In the genomic region with DNA sequence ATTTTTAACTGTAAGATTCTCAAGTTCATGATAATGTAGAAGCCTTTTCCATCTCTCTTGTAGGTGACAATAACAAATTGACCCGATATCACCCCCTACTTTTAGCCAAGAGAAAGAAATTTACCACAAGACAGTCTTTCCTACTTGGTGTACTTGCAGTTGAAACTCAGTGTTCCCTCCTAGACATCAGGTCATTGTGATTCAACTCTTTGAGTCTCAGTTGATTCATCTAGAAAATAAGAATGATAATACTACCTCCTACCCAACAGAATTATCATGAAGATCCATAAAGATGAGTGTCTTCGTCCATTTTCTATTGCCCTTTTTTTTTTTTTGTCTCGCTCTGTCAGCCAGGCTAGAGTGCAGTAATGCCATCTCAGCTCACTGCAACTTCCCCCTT, we compare ENCODE assay signal across 18 cellular contexts. TPM values are rescaled to one million over a fixed set of nuclear protein-coding genes. Genes with fewer than 3 reads are reported as not detected.
DNase-seq lines count a peak whose midpoint lies in the region; ATAC-seq and TF ChIP-seq lines count a peak whose summit lies in the region.
"Had no signal": no experiment of that assay in that cellular context is flagged by ENCODE, and none has a peak within 500 bp of the region (broad histone marks: within the 10 kb centered on the region; RNA-seq: fewer than 3 reads in every experiment).

No MANE protein-coding gene starts in this region.

- H3K4me1 Mint-ChIP-seq in activated T-cell treated with anti-CD3 and anti-CD28 coated beads, Interleukin-2, amount 50 U/mL, for 24 hours (ENCODE audit: low read depth): peaks cover 27% of the 10 kb centered on the region
- H3K4me1 Mint-ChIP-seq in activated naive CD8-positive, alpha-beta T cell treated with anti-CD3 and anti-CD28 coated beads, Interleukin-2, amount 50 U/mL, for 24 hours: peaks cover 23% of the 10 kb centered on the region
- peaks cover 13% of the 10 kb centered on the region for H3K4me1 Mint-ChIP-seq in activated naive CD8-positive, alpha-beta T cell treated with anti-CD3 and anti-CD28 coated beads for 36 hours
- peaks cover 11% of the 10 kb centered on the region for H3K4me1 Mint-ChIP-seq in activated T-helper 17 cell treated with anti-CD3 and anti-CD28 coated beads, Interleukin-2, amount 50 U/mL, for 72 hours
- H3K4me1 Mint-ChIP-seq: CD8-positive, alpha-beta memory T cell; GM23338 had no signal

- no peaks in the 10 kb centered on the region for H3K36me3 ChIP-seq in right atrium auricular region
- H3K36me3 ChIP-seq: BE2C had no signal

- no peaks in the 10 kb centered on the region for H3K4me1 ChIP-seq in right atrium auricular region
- H3K4me1 ChIP-seq: BE2C had no signal

- H3K4me3 Mint-ChIP-seq in activated T-cell treated with anti-CD3 and anti-CD28 coated beads, Interleukin-2, amount 50 U/mL, for 24 hours: no peak overlapping the region
- no peak overlapping the region for H3K4me3 Mint-ChIP-seq in activated naive CD8-positive, alpha-beta T cell treated with anti-CD3 and anti-CD28 coated beads, Interleukin-2, amount 50 U/mL, for 24 hours
- H3K4me3 Mint-ChIP-seq in activated naive CD8-positive, alpha-beta T cell treated with anti-CD3 and anti-CD28 coated beads for 36 hours: no peak overlapping the region
- no peak overlapping the region for H3K4me3 Mint-ChIP-seq in activated T-helper 17 cell treated with anti-CD3 and anti-CD28 coated beads, Interleukin-2, amount 50 U/mL, for 72 hours
- H3K4me3 Mint-ChIP-seq: CD8-positive, alpha-beta memory T cell; GM23338 had no signal

- ATAC-seq in activated naive CD8-positive, alpha-beta T cell treated with anti-CD3 and anti-CD28 coated beads, Interleukin-2, amount 50 U/mL, for 24 hours: peak; percentile 43
- ATAC-seq in activated T-helper 17 cell treated with anti-CD3 and anti-CD28 coated beads, Interleukin-2, amount 50 U/mL, for 72 hours (replicated peaks): peak; percentile 70
- ATAC-seq: GM23338 had no signal

- no peak for TF ChIP-seq CTCF in right atrium auricular region (IDR thresholded peaks at IDR 0.05)

- peaks cover 4% of the 10 kb centered on the region for H3K9me3 Mint-ChIP-seq in activated T-cell treated with anti-CD3 and anti-CD28 coated beads, Interleukin-2, amount 50 U/mL, for 24 hours
- peaks cover 1% of the 10 kb centered on the region for H3K9me3 Mint-ChIP-seq in activated naive CD8-positive, alpha-beta T cell treated with anti-CD3 and anti-CD28 coated beads, Interleukin-2, amount 50 U/mL, for 24 hours
- H3K9me3 Mint-ChIP-seq in activated naive CD8-positive, alpha-beta T cell treated with anti-CD3 and anti-CD28 coated beads for 36 hours: peaks cover 5% of the 10 kb centered on the region
- H3K9me3 Mint-ChIP-seq in activated T-helper 17 cell treated with anti-CD3 and anti-CD28 coated beads, Interleukin-2, amount 50 U/mL, for 72 hours: no peaks in the 10 kb centered on the region
- H3K9me3 Mint-ChIP-seq: CD8-positive, alpha-beta memory T cell; GM23338 had no signal

- no peaks in the 10 kb centered on the region for H3K36me3 Mint-ChIP-seq in activated T-cell treated with anti-CD3 and anti-CD28 coated beads, Interleukin-2, amount 50 U/mL, for 24 hours (ENCODE audit: low read depth)
- H3K36me3 Mint-ChIP-seq in activated naive CD8-positive, alpha-beta T cell treated with anti-CD3 and anti-CD28 coated beads, Interleukin-2, amount 50 U/mL, for 24 hours (ENCODE audit: low read depth): no peaks in the 10 kb centered on the region
- no peaks in the 10 kb centered on the region for H3K36me3 Mint-ChIP-seq in activated naive CD8-positive, alpha-beta T cell treated with anti-CD3 and anti-CD28 coated beads for 36 hours
- no peaks in the 10 kb centered on the region for H3K36me3 Mint-ChIP-seq in activated T-helper 17 cell treated with anti-CD3 and anti-CD28 coated beads, Interleukin-2, amount 50 U/mL, for 72 hours (ENCODE audit: low read depth)
- H3K36me3 Mint-ChIP-seq: CD4-positive, CD25-positive, alpha-beta regulatory T cell had no signal

- DNase-seq in activated T-cell treated with anti-CD3 and anti-CD28 coated beads, Interleukin-2, amount 50 U/mL, for 24 hours: no peak
- DNase-seq in activated T-cell treated with anti-CD3 and anti-CD28 coated beads, Interleukin-2, amount 50 U/mL, for 1 hour: no peak
- no peak for DNase-seq in activated naive CD8-positive, alpha-beta T cell treated with anti-CD3 and anti-CD28 coated beads, Interleukin-2, amount 50 U/mL, for 24 hours
- no peak for DNase-seq in activated naive CD8-positive, alpha-beta T cell treated with anti-CD3 and anti-CD28 coated beads for 36 hours
- no peak for DNase-seq in right atrium auricular region (ENCODE audit: low spot score)
- DNase-seq: BE2C; C1 segment of cervical spinal cord; CD4-positive, CD25-positive, alpha-beta regulatory T cell; CD8-positive, alpha-beta memory T cell; COR-L47; DMS 273 treated with DMSO at 0.1 percent for 48 hours; DMS53; DND-41; EL; HCEC 1CT had no signal

- H3K27me3 Mint-ChIP-seq in activated T-cell treated with anti-CD3 and anti-CD28 coated beads, Interleukin-2, amount 50 U/mL, for 24 hours: no peaks in the 10 kb centered on the region
- H3K27me3 Mint-ChIP-seq in activated naive CD8-positive, alpha-beta T cell treated with anti-CD3 and anti-CD28 coated beads, Interleukin-2, amount 50 U/mL, for 24 hours: peaks cover under 1% of the 10 kb centered on the region
- H3K27me3 Mint-ChIP-seq in activated naive CD8-positive, alpha-beta T cell treated with anti-CD3 and anti-CD28 coated beads for 36 hours: no peaks in the 10 kb centered on the region
- H3K27me3 Mint-ChIP-seq in activated T-helper 17 cell treated with anti-CD3 and anti-CD28 coated beads, Interleukin-2, amount 50 U/mL, for 72 hours: peaks cover 11% of the 10 kb centered on the region

- H3K27me3 ChIP-seq in right atrium auricular region: no peaks in the 10 kb centered on the region
- H3K27me3 ChIP-seq: BE2C had no signal

- no peaks in the 10 kb centered on the region for H3K9me3 ChIP-seq in right atrium auricular region
- H3K9me3 ChIP-seq: BE2C had no signal

- H3K27ac Mint-ChIP-seq in activated T-cell treated with anti-CD3 and anti-CD28 coated beads, Interleukin-2, amount 50 U/mL, for 24 hours: peak overlapping the region; percentile 73
- no peak overlapping the region for H3K27ac Mint-ChIP-seq in activated naive CD8-positive, alpha-beta T cell treated with anti-CD3 and anti-CD28 coated beads, Interleukin-2, amount 50 U/mL, for 24 hours
- H3K27ac Mint-ChIP-seq in activated naive CD8-positive, alpha-beta T cell treated with anti-CD3 and anti-CD28 coated beads for 36 hours: no peak overlapping the region
- H3K27ac Mint-ChIP-seq in activated T-helper 17 cell treated with anti-CD3 and anti-CD28 coated beads, Interleukin-2, amount 50 U/mL, for 72 hours: peak overlapping the region; percentile 13
- H3K27ac Mint-ChIP-seq: CD4-positive, CD25-positive, alpha-beta regulatory T cell; CD8-positive, alpha-beta memory T cell; GM23338 had no signal

- H3K27ac ChIP-seq in right atrium auricular region: no peak overlapping the region
- H3K27ac ChIP-seq: HL-60 had no signal

- H3K4me3 ChIP-seq in right atrium auricular region: no peak overlapping the region
- H3K4me3 ChIP-seq: GM23338 had no signal

RNA-seq across cellular contexts. Expression of gene TRERF1, which starts 51.3 kb away (rescaled TPM):
- 1 to 10 TPM; 6.5 to 6.9 TPM for total RNA-seq in activated naive CD8-positive, alpha-beta T cell treated with anti-CD3 and anti-CD28 coated beads for 36 hours
- 10 to 100 TPM; 16.6 to 32.4 TPM for total RNA-seq in activated T-helper 17 cell treated with anti-CD3 and anti-CD28 coated beads, Interleukin-2, amount 50 U/mL, for 72 hours
- total RNA-seq in right atrium auricular region: 1 to 10 TPM; 1.9 to 2.5 TPM

Comparison
In these comparisons a context has a peak if more than half of its experiments do, and no peak if none do; other contexts are left out.
1. H3K27ac Mint-ChIP-seq: peak in activated T-cell treated with anti-CD3 and anti-CD28 coated beads, Interleukin-2, amount 50 U/mL, for 24 hours (single experiment) and activated T-helper 17 cell treated with anti-CD3 and anti-CD28 coated beads, Interleukin-2, amount 50 U/mL, for 72 hours (single experiment); none in activated naive CD8-positive, alpha-beta T cell treated with anti-CD3 and anti-CD28 coated beads, Interleukin-2, amount 50 U/mL, for 24 hours (single experiment) and activated naive CD8-positive, alpha-beta T cell treated with anti-CD3 and anti-CD28 coated beads for 36 hours (single experiment).